In the genomic region with DNA sequence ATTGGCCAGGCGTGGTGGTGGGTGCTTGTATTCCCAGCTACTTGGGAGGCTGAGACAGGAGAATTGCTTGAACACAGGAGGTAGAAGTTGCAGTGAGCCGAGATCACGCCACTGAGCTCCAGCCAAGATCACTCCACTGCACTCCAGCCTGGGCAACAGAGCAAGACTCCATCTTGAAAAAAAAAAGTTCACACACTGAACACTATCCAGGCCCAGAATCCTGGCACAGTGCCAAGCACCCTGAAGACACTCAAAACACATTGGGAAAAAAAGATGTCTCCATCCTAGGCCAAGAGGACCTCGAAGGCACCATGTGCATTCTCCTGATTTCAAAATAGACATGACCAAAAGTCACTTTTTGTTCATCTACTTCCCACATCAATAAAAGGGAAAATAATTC, we compare ENCODE assay signal across 13 cellular contexts. TPM values are rescaled to one million over a fixed set of nuclear protein-coding genes. Genes with fewer than 3 reads are reported as not detected.
DNase-seq lines count a peak whose midpoint lies in the region; ATAC-seq, FAIRE-seq and TF ChIP-seq lines count a peak whose summit lies in the region.
"Had no signal": no experiment of that assay in that cellular context is flagged by ENCODE, and none has a peak within 500 bp of the region (broad histone marks: within the 10 kb centered on the region; RNA-seq: fewer than 3 reads in every experiment).

No MANE protein-coding gene starts in this region.

- H3K36me3 ChIP-seq in left lung (peaks cover 0 to 7% of the 10 kb centered on the region in 2 donors), subcutaneous abdominal adipose tissue (ENCODE audit: control insufficient read depth in 5 of 5, insufficient read depth in 5 of 5, low read length in 5 of 5) (peaks cover 0 to 6% (median 3%) of the 10 kb centered on the region in 5 donors), kidney (ENCODE audit: control insufficient read depth in 1 of 2, insufficient read depth in 2 of 2, low read length in 2 of 2) (no peaks in the 10 kb centered on the region)

- H3K4me3 Mint-ChIP-seq in activated CD4-positive, alpha-beta T cell treated with anti-CD3 and anti-CD28 coated beads for 36 hours, result no peak overlapping the region
- no peak overlapping the region for H3K4me3 Mint-ChIP-seq in WTC11

- H3K27ac Mint-ChIP-seq in activated CD4-positive, alpha-beta T cell treated with anti-CD3 and anti-CD28 coated beads for 36 hours, result peak overlapping the region; percentile 14
- peak overlapping the region; percentile 75; the same call in 1 of the 2 replicates for H3K27ac Mint-ChIP-seq in WTC11

- no peak for DNase-seq in activated CD4-positive, alpha-beta T cell treated with anti-CD3 and anti-CD28 coated beads for 36 hours
- no peak for DNase-seq in activated CD4-positive, alpha-beta T cell treated with anti-CD3 and anti-CD28 coated beads, Interleukin-2, amount 50 U/mL, for 1 hour
- DNase-seq in WTC11 (ENCODE audit: low spot score) (no peak), left lung (no peak), kidney (no peak), GM13977 (ENCODE audit: low spot score) (no peak)
- DNase-seq in activated CD4-positive, alpha-beta T cell treated with anti-CD3 and anti-CD28 coated beads for 48 hours, result no peak
- DNase-seq: activated naive CD4-positive, alpha-beta T cell treated with Interleukin-2 at 50 U/mL for 16 hours; cerebellar nuclear complex; NK-92 treated with Interleukin-12 subunit alpha and Interleukin-12 subunit beta, amount 100 ng/mL, for 24 hours; stimulated activated CD4-positive, alpha-beta T cell treated with anti-CD3 and anti-CD28 coated beads, Interleukin-15, amount 100 ng/mL, for 24 hours had no signal

- no peaks in the 10 kb centered on the region for H3K9me3 Mint-ChIP-seq in activated CD4-positive, alpha-beta T cell treated with anti-CD3 and anti-CD28 coated beads for 36 hours (ENCODE audit: low read depth)
- no peaks in the 10 kb centered on the region for H3K9me3 Mint-ChIP-seq in WTC11

- H3K9me3 ChIP-seq in left lung (no peaks in the 10 kb centered on the region), subcutaneous abdominal adipose tissue (ENCODE audit: control insufficient read depth in 5 of 5, low read length in 5 of 5) (no peaks in the 10 kb centered on the region), kidney (ENCODE audit: control insufficient read depth in 1 of 2, low read length in 2 of 2) (no peaks in the 10 kb centered on the region)

- no peaks in the 10 kb centered on the region for H3K27me3 Mint-ChIP-seq in activated CD4-positive, alpha-beta T cell treated with anti-CD3 and anti-CD28 coated beads for 36 hours
- H3K27me3 Mint-ChIP-seq in WTC11 (ENCODE audit: low read depth), result no peaks in the 10 kb centered on the region

- intact Hi-C loops in activated CD4-positive, alpha-beta T cell treated with anti-CD3 and anti-CD28 coated beads for 36 hours (cut with DNase I, micrococcal nuclease), result no loop called here
- intact Hi-C loops in left lung (cut with DNase I) (no loop called here), kidney (cut with DNase I) (no loop called here)

- in situ Hi-C loops in GM13977 (cut with MboI; ENCODE audit: low pct_unique_long_range_greater_than_20kb, low sequenced_read_pairs, unreplicated experiment), result no loop called here

- ATAC-seq in activated CD4-positive, alpha-beta T cell treated with anti-CD3 and anti-CD28 coated beads for 36 hours, result no peak
- ATAC-seq in WTC11 (no peak), left lung (no peak)

- peak overlapping the region; percentile 67 to 84 for H3K27ac ChIP-seq in left lung
- peak overlapping the region; percentile 47 for H3K27ac ChIP-seq in subcutaneous abdominal adipose tissue (ENCODE audit: low read depth, low read length)
- H3K27ac ChIP-seq in kidney (ENCODE audit: low read depth in 2 of 2, low read length in 2 of 2), result no peak overlapping the region

- peaks cover 11% of the 10 kb centered on the region for H3K36me3 Mint-ChIP-seq in activated CD4-positive, alpha-beta T cell treated with anti-CD3 and anti-CD28 coated beads for 36 hours (ENCODE audit: low read depth)
- no peaks in the 10 kb centered on the region for H3K36me3 Mint-ChIP-seq in WTC11

- H3K4me1 ChIP-seq in left lung (peaks cover 66 to 98% of the 10 kb centered on the region in 2 donors), subcutaneous abdominal adipose tissue (ENCODE audit: control insufficient read depth in 5 of 5, insufficient read depth in 5 of 5, low read length in 5 of 5) (peaks cover 13 to 64% (median 61%) of the 10 kb centered on the region in 5 donors), kidney (ENCODE audit: control insufficient read depth in 1 of 2, insufficient read depth in 1 of 2, low read depth in 1 of 2, low read length in 2 of 2) (peaks cover 16 to 25% of the 10 kb centered on the region in 2 donors)

- H3K4me3 ChIP-seq in left lung (no peak overlapping the region), subcutaneous abdominal adipose tissue (ENCODE audit: low read depth in 1 of 5, low read length in 5 of 5) (no peak overlapping the region), kidney (ENCODE audit: low read length in 2 of 2) (no peak overlapping the region)

- CTCF ChIA-PET in activated CD4-positive, alpha-beta T cell treated with anti-CD3 and anti-CD28 coated beads for 36 hours (lab: Charles Lee), result interaction anchor here (0.7 to 1.7 kb wide), 2 partner anchors 16 to 87 kb away, joined by 4 to 5 read pairs; no protein-coding TSS in a partner anchor
- CTCF ChIA-PET in WTC11 (lab: Charles Lee), result interaction anchor here (1.1 to 2.9 kb wide), 3 partner anchors 13 to 38 kb away, joined by 3 to 16 read pairs (median 13); a partner anchor contains a TSS

- POLR2A ChIA-PET in activated CD4-positive, alpha-beta T cell treated with anti-CD3 and anti-CD28 coated beads for 36 hours (lab: Charles Lee), result interaction anchor here (0.7 to 1.7 kb wide), 2 partner anchors 21 to 39 kb away, joined by 3 to 5 read pairs; a partner anchor contains a TSS
- POLR2A ChIA-PET in WTC11 (lab: Charles Lee), result no interaction called here

- TF ChIP-seq CTCF in WTC11 (IDR thresholded peaks at IDR 0.05) (no peak), left lung (IDR thresholded peaks at IDR 0.05) (no peak), kidney (IDR thresholded peaks at IDR 0.05; ENCODE audit: borderline replicate concordance, extremely low read depth, insufficient read depth) (no peak), GM13977 (IDR thresholded peaks at IDR 0.05; ENCODE audit: extremely low read depth, insufficient read depth, missing control alignments) (no peak)

- no peaks in the 10 kb centered on the region for H3K27me3 ChIP-seq in left lung
- no peaks in the 10 kb centered on the region for H3K27me3 ChIP-seq in subcutaneous abdominal adipose tissue (ENCODE audit: control insufficient read depth in 5 of 5, insufficient read depth in 4 of 5, low read length in 5 of 5)

- FAIRE-seq in kidney (lab: Jason Lieb, UNC), result no peak
- FAIRE-seq: H1 had no signal

- no peak overlapping the region for H3K9ac ChIP-seq in subcutaneous abdominal adipose tissue (ENCODE audit: low read length in 5 of 5)
- no peak overlapping the region for H3K9ac ChIP-seq in kidney (ENCODE audit: low read length in 2 of 2)

- H3K4me1 Mint-ChIP-seq in activated CD4-positive, alpha-beta T cell treated with anti-CD3 and anti-CD28 coated beads for 36 hours, result peaks cover 45% of the 10 kb centered on the region
- peaks cover 18% of the 10 kb centered on the region for H3K4me1 Mint-ChIP-seq in WTC11

TF ChIP-seq in WTC11, 78 proteins besides CTCF, POLR2A, EP300 and RAD21:
- TF ChIP-seq RELA (CRISPR knock-in tag; IDR thresholded peaks at IDR 0.05; ENCODE audit: borderline replicate concordance) (no peak), NR3C1 (CRISPR knock-in tag; conservative IDR thresholded peaks at IDR 0.05; ENCODE audit: low read depth) (no peak), ZNF317 (CRISPR knock-in tag; IDR thresholded peaks at IDR 0.05; ENCODE audit: borderline replicate concordance, low read depth) (no peak), IRF2 (CRISPR knock-in tag; IDR thresholded peaks at IDR 0.05; ENCODE audit: borderline replicate concordance, low read depth) (no peak), SMAD4 (CRISPR knock-in tag; IDR thresholded peaks at IDR 0.05) (no peak), SOX15 (CRISPR knock-in tag; IDR thresholded peaks at IDR 0.05) (no peak)
- TF ChIP-seq, protein P1, sequence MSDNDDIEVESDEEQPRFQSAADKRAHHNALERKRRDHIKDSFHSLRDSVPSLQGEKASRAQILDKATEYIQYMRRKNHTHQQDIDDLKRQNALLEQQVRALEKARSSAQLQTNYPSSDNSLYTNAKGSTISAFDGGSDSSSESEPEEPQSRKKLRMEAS (CRISPR knock-in tag; IDR thresholded peaks at IDR 0.05), result no peak
- TF ChIP-seq, protein P2, sequence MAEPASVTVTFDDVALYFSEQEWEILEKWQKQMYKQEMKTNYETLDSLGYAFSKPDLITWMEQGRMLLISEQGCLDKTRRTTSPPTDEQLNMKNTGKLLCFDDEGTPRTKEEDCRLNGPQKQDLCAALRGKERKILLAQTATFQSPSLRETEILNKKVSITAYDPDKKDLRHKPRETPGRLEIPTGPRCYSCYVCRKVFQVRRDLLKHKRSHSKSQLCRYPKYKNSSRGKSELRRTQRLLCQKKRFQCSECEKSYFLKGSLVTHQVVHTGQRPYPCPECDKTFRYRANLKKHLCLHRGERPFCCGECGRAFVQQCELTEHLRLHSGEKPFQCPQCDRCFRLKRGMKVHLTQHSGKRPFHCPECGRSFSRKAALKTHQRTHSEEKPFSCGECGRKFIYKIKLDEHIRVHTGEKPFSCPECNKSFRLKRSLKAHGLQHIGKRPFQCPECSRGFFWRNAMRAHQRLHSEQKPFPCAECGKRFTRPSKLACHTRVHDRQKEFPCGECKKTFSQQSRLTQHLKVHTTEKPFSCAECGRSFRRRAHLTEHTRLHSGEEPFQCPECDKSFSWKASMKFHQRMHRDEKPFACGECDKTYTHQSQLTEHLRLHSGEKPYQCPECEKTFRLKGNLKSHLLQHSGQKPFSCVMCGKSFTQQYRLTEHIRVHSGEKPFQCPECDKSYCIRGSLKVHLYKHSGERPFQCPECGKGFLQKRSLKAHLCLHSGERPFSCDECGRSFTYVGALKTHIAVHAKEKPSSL (CRISPR knock-in tag; conservative IDR thresholded peaks at IDR 0.05), result no peak

RNA-seq across cellular contexts. Expression of a gene that starts 38.7 kb away (rescaled TPM):
- total RNA-seq in activated CD4-positive, alpha-beta T cell treated with anti-CD3 and anti-CD28 coated beads for 36 hours, result 10 to 100 TPM; 15.6 to 20.4 TPM
- total RNA-seq in WTC11 (2021) (22.0 to 25.1 TPM (median 22.5 TPM) in 3 replicates), left lung (10 to 100 TPM; 47.1 to 63.8 TPM), kidney (29.8 TPM)
- 19.3 TPM for polyA plus RNA-seq in kidney (ENCODE audit: insufficient read depth, low read depth, low replicate concordance)

Comparison
In these comparisons a context has a peak if more than half of its experiments do, and no peak if none do; other contexts are left out.
1. H3K27ac ChIP-seq: peak in left lung (2 of 2) and subcutaneous abdominal adipose tissue (single experiment); none in kidney (0 of 2).